20 cellular contexts compared by ENCODE assay signal in the genomic region with DNA sequence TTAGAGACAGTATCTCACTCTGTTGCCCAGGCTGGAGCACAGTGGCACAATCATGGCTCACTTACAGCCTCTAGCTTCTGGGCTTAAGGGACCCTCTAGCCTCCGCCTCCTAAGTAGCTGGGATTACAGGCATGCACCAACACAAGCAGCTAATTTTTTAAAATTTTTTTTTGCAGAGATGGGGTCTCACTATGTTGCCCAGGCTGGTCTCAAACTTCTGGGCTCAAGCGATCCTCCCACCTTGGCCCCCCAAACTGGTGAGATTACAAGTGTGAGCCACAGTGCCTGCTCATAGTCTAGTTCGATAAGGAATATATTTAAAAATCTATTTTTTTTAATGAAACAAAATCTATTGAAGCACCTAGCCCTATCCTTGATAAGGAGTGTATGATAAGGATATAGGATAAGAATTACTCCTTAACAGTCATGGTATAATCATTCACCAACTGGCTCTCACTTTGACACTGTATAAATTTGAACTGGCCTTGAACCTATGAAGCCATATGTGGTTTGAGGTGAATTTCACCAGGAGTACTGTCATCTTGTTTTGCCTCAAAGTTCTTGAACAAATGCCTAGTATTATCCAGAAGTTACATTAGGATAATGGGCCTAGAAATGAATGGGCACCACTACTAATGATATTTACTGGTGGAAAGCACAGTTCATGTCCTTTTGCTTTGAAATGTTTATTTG.
DNase-seq lines count a peak whose midpoint lies in the region; ATAC-seq and TF ChIP-seq lines count a peak whose summit lies in the region.
"Had no signal": no experiment of that assay in that cellular context is flagged by ENCODE, and none has a peak within 500 bp of the region (broad histone marks: within the 10 kb centered on the region; RNA-seq: fewer than 3 reads in every experiment).

No MANE protein-coding gene starts in this region.

- H3K27ac ChIP-seq in cardiac muscle cell (peak overlapping the region; percentile 93), right cardiac atrium (ENCODE audit: low read length) (no peak overlapping the region), VCaP (peak overlapping the region; percentile 87; the same call in 1 of the 2 replicates)
- H3K27ac ChIP-seq: 22Rv1; BLaER1 treated with 17β-estradiol and CSF1 and Interleukin-3, amounts not matched to agents 10 nM and 100 nM had no signal

- H3K9me3 ChIP-seq in cardiac muscle cell (ENCODE audit: low read depth) (no peaks in the 10 kb centered on the region), right cardiac atrium (ENCODE audit: control insufficient read depth, low read length) (no peaks in the 10 kb centered on the region)
- H3K9me3 ChIP-seq: BLaER1 treated with 17β-estradiol and CSF1 and Interleukin-3, amounts not matched to agents 10 nM and 100 nM had no signal

- intact Hi-C loops in right cardiac atrium (cut with DNase I), result no loop called here

- H3K4me3 ChIP-seq in cardiac muscle cell, result no peak overlapping the region
- H3K4me3 ChIP-seq in right cardiac atrium (ENCODE audit: low read length), result no peak overlapping the region
- H3K4me3 ChIP-seq: BLaER1 treated with 17β-estradiol and CSF1 and Interleukin-3, amounts not matched to agents 10 nM and 100 nM had no signal

- no peak for TF ChIP-seq CTCF in cardiac muscle cell (IDR thresholded peaks at IDR 0.05; ENCODE audit: low read depth, low read length)
- no peak for TF ChIP-seq CTCF in VCaP (conservative IDR thresholded peaks at IDR 0.05)

- ATAC-seq in right cardiac atrium (no peak), GM18907 (IDR thresholded peaks at IDR 0.05; ENCODE audit: unreplicated experiment) (no peak), HG03439 (IDR thresholded peaks at IDR 0.05; ENCODE audit: unreplicated experiment) (no peak)
- ATAC-seq: HCT116, PC-3 had no signal

- no peaks in the 10 kb centered on the region for H3K36me3 ChIP-seq in cardiac muscle cell
- H3K36me3 ChIP-seq: BLaER1 treated with 17β-estradiol and CSF1 and Interleukin-3, amounts not matched to agents 10 nM and 100 nM had no signal

- H3K4me1 ChIP-seq in cardiac muscle cell (ENCODE audit: low read depth) (peaks cover 69% of the 10 kb centered on the region), right cardiac atrium (ENCODE audit: control insufficient read depth, insufficient read depth, low read length) (peaks cover 5% of the 10 kb centered on the region)
- H3K4me1 ChIP-seq: BLaER1 treated with 17β-estradiol and CSF1 and Interleukin-3, amounts not matched to agents 10 nM and 100 nM had no signal

- H3K27me3 ChIP-seq in cardiac muscle cell (no peaks in the 10 kb centered on the region), right cardiac atrium (ENCODE audit: control insufficient read depth, insufficient read depth) (no peaks in the 10 kb centered on the region)
- H3K27me3 ChIP-seq: BLaER1 treated with 17β-estradiol and CSF1 and Interleukin-3, amounts not matched to agents 10 nM and 100 nM had no signal

- no peak for DNase-seq in cardiac muscle cell (ENCODE audit: low read depth in 1 of 2, low spot score in 1 of 2)
- no peak for DNase-seq in right cardiac atrium
- DNase-seq in iris pigment epithelial cell (ENCODE audit: low read depth), result peak; percentile 31
- DNase-seq in islet precursor cell, result no peak
- no peak for DNase-seq in NCI-H1694 treated with DMSO at 0.1 percent for 48 hours (lab: John Stamatoyannopoulos, UW)
- DNase-seq: Calu3; CD4-positive, alpha-beta memory T cell; DMS153; Karpas-422; NCI-H187; NCI-H526 treated with DMSO at 0.1 percent for 48 hours; PC-3; RPMI8226; SHP77 had no signal

- 97% methylated on average over 3 of the region's 3 CpGs for WGBS in right cardiac atrium
